In genomic region chr12:57175428-57176138, GRCh38 we compare ENCODE assay signal across 9 cellular contexts. TPM values are rescaled to one million over a fixed set of nuclear protein-coding genes. Genes with fewer than 3 reads are reported as not detected.
DNase-seq lines count a peak whose midpoint lies in the region; ATAC-seq and TF ChIP-seq lines count a peak whose summit lies in the region.
"Had no signal": no experiment of that assay in that cellular context is flagged by ENCODE, and none has a peak within 500 bp of the region (broad histone marks: within the 10 kb centered on the region; RNA-seq: fewer than 3 reads in every experiment).

No MANE protein-coding gene starts in this region.

- no peaks in the 10 kb centered on the region for H3K4me1 Mint-ChIP-seq in activated naive CD8-positive, alpha-beta T cell treated with anti-CD3 and anti-CD28 coated beads, Interleukin-2, amount 50 U/mL, for 24 hours

- H3K27me3 ChIP-seq in heart right ventricle = no peaks in the 10 kb centered on the region
- H3K27me3 ChIP-seq in rectal smooth muscle tissue (ENCODE audit: control insufficient read depth, insufficient read depth, low read length) = no peaks in the 10 kb centered on the region

- H3K36me3 ChIP-seq in heart right ventricle (peaks cover 2 to 97% (median 21%) of the 10 kb centered on the region in 9 donors), rectal smooth muscle tissue (ENCODE audit: control insufficient read depth, insufficient read depth, low read length) (peaks cover 62% of the 10 kb centered on the region)

- 53 to 64% methylated on average over 29 of the region's 29 CpGs for WGBS in heart right ventricle, 2 donors

- H3K27me3 Mint-ChIP-seq in activated naive CD8-positive, alpha-beta T cell treated with anti-CD3 and anti-CD28 coated beads, Interleukin-2, amount 50 U/mL, for 24 hours = no peaks in the 10 kb centered on the region

- H3K27ac ChIP-seq in heart right ventricle (peak overlapping the region in 4 of 10 donors; percentile 26 to 52 (median 32)), rectal smooth muscle tissue (ENCODE audit: low read depth, low read length) (peak overlapping the region; percentile 4)

- H3K9me3 ChIP-seq in heart right ventricle = no peaks in the 10 kb centered on the region

- H3K4me1 ChIP-seq in heart right ventricle (peaks cover 0 to 19% (median 7%) of the 10 kb centered on the region in 9 donors), rectal smooth muscle tissue (ENCODE audit: control insufficient read depth, insufficient read depth, low read length) (no peaks in the 10 kb centered on the region)

- no peak overlapping the region for H3K9ac ChIP-seq in rectal smooth muscle tissue (ENCODE audit: low read length)

- intact Hi-C loops in heart right ventricle (cut with DNase I) = loop anchor here in 5 of 10 donors (2.0 kb wide), 2 partner anchors 49 to 51 kb away; no protein-coding TSS in a partner anchor

- no peaks in the 10 kb centered on the region for H3K36me3 Mint-ChIP-seq in activated naive CD8-positive, alpha-beta T cell treated with anti-CD3 and anti-CD28 coated beads, Interleukin-2, amount 50 U/mL, for 24 hours (ENCODE audit: low read depth)

- no peaks in the 10 kb centered on the region for H3K9me3 Mint-ChIP-seq in activated naive CD8-positive, alpha-beta T cell treated with anti-CD3 and anti-CD28 coated beads, Interleukin-2, amount 50 U/mL, for 24 hours

- ATAC-seq in activated naive CD8-positive, alpha-beta T cell treated with anti-CD3 and anti-CD28 coated beads, Interleukin-2, amount 50 U/mL, for 24 hours = no peak
- peak; percentile 35 to 73 (median 58) for ATAC-seq in heart right ventricle
- no peak for ATAC-seq in HG03457 (IDR thresholded peaks at IDR 0.05; ENCODE audit: unreplicated experiment)
- no peak for ATAC-seq in HG03378 (IDR thresholded peaks at IDR 0.05; ENCODE audit: unreplicated experiment)

- H3K4me3 ChIP-seq in heart right ventricle (no peak overlapping the region), rectal smooth muscle tissue (ENCODE audit: low read length) (no peak overlapping the region)

- peak; percentile 50 to 81 (median 73) for TF ChIP-seq CTCF in heart right ventricle (IDR thresholded peaks at IDR 0.05)

- H3K27ac Mint-ChIP-seq in activated naive CD8-positive, alpha-beta T cell treated with anti-CD3 and anti-CD28 coated beads, Interleukin-2, amount 50 U/mL, for 24 hours = no peak overlapping the region

- DNase-seq in COLO668 (lab: John Stamatoyannopoulos, UW; ENCODE audit: unreplicated experiment) = peak; percentile 83
- peak; percentile 23 to 52 for DNase-seq in Kasumi-1 (lab: John Stamatoyannopoulos, UW)
- peak; percentile 16 for DNase-seq in RKO (ENCODE audit: low spot score)
- peak; percentile 70 for DNase-seq in activated naive CD8-positive, alpha-beta T cell treated with anti-CD3 and anti-CD28 coated beads, Interleukin-2, amount 50 U/mL, for 24 hours
- peak; percentile 73 to 86 for DNase-seq in heart right ventricle

- no peak overlapping the region for H3K4me3 Mint-ChIP-seq in activated naive CD8-positive, alpha-beta T cell treated with anti-CD3 and anti-CD28 coated beads, Interleukin-2, amount 50 U/mL, for 24 hours

RNA-seq across cellular contexts. Expression of gene LRP1-AS, which starts 28.2 kb away (rescaled TPM):
- total RNA-seq in heart right ventricle = not detected
- not detected for polyA plus RNA-seq in heart right ventricle
- total RNA-seq: pulmonary artery endothelial cell had no signal

RNA-seq across cellular contexts. Expression of gene NXPH4, which starts 41.0 kb away (rescaled TPM):
- 1 to 10 TPM in 7 of 10 donors, under 1 TPM in 3; 0.18 to 6.2 (median 2.3) TPM for total RNA-seq in heart right ventricle
- 1 to 10 TPM in 1 of 2 donors, under 1 TPM in 1; 0.66 to 1.8 TPM for polyA plus RNA-seq in heart right ventricle

RNA-seq across cellular contexts. Expression of gene LRP1, which starts 47.3 kb away (rescaled TPM):
- 100 to 1,000 TPM in 4 of 10 donors, 10 to 100 TPM in 6; 46.3 to 259 (median 82.7) TPM for total RNA-seq in heart right ventricle
- polyA plus RNA-seq in heart right ventricle = 10 to 100 TPM; 46.6 to 46.7 TPM

RNA-seq across cellular contexts. Expression of gene SHMT2, which starts 53.9 kb away (rescaled TPM):
- total RNA-seq in heart right ventricle = 10 to 100 TPM; 24.4 to 47.6 (median 27.1) TPM
- polyA plus RNA-seq in heart right ventricle = 10 to 100 TPM; 14.3 to 49.8 TPM

Comparison
In these comparisons a context has a peak if more than half of its experiments do, and no peak if none do; other contexts are left out.
1. DNase-seq: peak in every context shown above with its lines; median percentile 83 in COLO668; 80 in heart right ventricle; 70 in activated naive CD8-positive, alpha-beta T cell treated with anti-CD3 and anti-CD28 coated beads, Interleukin-2, amount 50 U/mL, for 24 hours; 38 in Kasumi-1; 16 in RKO.
2. ATAC-seq: peak in heart right ventricle (8 of 8); none in activated naive CD8-positive, alpha-beta T cell treated with anti-CD3 and anti-CD28 coated beads, Interleukin-2, amount 50 U/mL, for 24 hours (single experiment), HG03457 (single experiment) and HG03378 (single experiment).